29 cellular contexts compared by ENCODE assay signal in the genomic region with DNA sequence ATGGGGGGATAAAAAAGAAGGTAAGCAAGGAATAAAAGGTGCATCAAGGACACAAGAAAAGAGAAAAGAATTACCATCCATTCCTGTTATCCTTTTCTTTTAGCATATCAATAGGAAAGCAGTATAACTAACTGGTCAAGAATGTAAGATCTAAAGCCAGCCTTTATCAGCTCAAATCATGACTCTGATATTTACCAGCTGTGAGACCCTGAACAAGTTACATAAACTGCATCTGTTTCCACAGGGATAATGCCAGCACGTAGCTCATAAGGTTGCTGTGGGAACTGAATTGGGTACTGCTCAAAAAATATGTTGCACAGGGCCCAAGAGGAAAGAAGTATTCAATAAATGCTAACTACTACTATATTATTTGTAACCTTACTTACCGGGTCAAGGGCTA.
"Had no signal": no experiment of that assay in that cellular context is flagged by ENCODE, and none has a peak within 500 bp of the region (broad histone marks: within the 10 kb centered on the region; RNA-seq: fewer than 3 reads in every experiment).

No MANE protein-coding gene starts in this region.

- H3K79me2 ChIP-seq: hepatocyte, parathyroid adenoma had no signal

- H2AFZ ChIP-seq: hepatocyte, parathyroid adenoma had no signal

- H3K27ac ChIP-seq: brain microvascular endothelial cell, dorsolateral prefrontal cortex, foreskin keratinocyte, hepatocyte, parathyroid adenoma, right lobe of liver, skin epidermis, tibial artery, VCaP had no signal

- H3K9me3 Mint-ChIP-seq: activated CD8-positive, alpha-beta T cell treated with anti-CD3 and anti-CD28 coated beads for 36 hours; effector memory CD8-positive, alpha-beta T cell; immature natural killer cell; naive B cell; stimulated activated naive CD8-positive, alpha-beta T cell treated with anti-CD3 and anti-CD28 coated beads, Interleukin-15, Interleukin-2, amounts not matched to agents 100 ng/mL and 50 ng/mL, for 24 hours had no signal

- H3K4me1 ChIP-seq: foreskin keratinocyte, parathyroid adenoma, right lobe of liver had no signal

- H3K27ac Mint-ChIP-seq: activated CD4-positive, alpha-beta T cell treated with anti-CD3 and anti-CD28 coated beads, Interleukin-2, amount 10 ng/mL, durations not matched to agents 7 days and 5 days; activated CD8-positive, alpha-beta memory T cell treated with anti-CD3 and anti-CD28 coated beads, Interleukin-2, amount 10 ng/mL, durations not matched to agents 7 days and 5 days; activated CD8-positive, alpha-beta T cell treated with anti-CD3 and anti-CD28 coated beads for 36 hours; activated naive CD8-positive, alpha-beta T cell treated with anti-CD3 and anti-CD28 coated beads, Interleukin-2, amount 50 U/mL, for 24 hours; effector memory CD8-positive, alpha-beta T cell; immature natural killer cell; naive B cell; stimulated activated naive CD8-positive, alpha-beta T cell treated with anti-CD3 and anti-CD28 coated beads, Interleukin-15, Interleukin-2, amounts not matched to agents 100 ng/mL and 50 ng/mL, for 24 hours had no signal

- ATAC-seq: activated CD8-positive, alpha-beta memory T cell treated with anti-CD3 and anti-CD28 coated beads, Interleukin-2, amount 10 ng/mL, durations not matched to agents 7 days and 5 days; activated CD8-positive, alpha-beta T cell treated with anti-CD3 and anti-CD28 coated beads for 36 hours; activated naive CD8-positive, alpha-beta T cell treated with anti-CD3 and anti-CD28 coated beads, Interleukin-2, amount 50 U/mL, for 24 hours; effector memory CD8-positive, alpha-beta T cell; esophagus mucosa; foreskin keratinocyte; right lobe of liver had no signal

- H3K9ac ChIP-seq: parathyroid adenoma had no signal

- H3K27me3 Mint-ChIP-seq: activated CD4-positive, alpha-beta T cell treated with anti-CD3 and anti-CD28 coated beads, Interleukin-2, amount 10 ng/mL, durations not matched to agents 7 days and 5 days; activated CD8-positive, alpha-beta memory T cell treated with anti-CD3 and anti-CD28 coated beads, Interleukin-2, amount 10 ng/mL, durations not matched to agents 7 days and 5 days; activated CD8-positive, alpha-beta T cell treated with anti-CD3 and anti-CD28 coated beads for 36 hours; activated naive CD8-positive, alpha-beta T cell treated with anti-CD3 and anti-CD28 coated beads, Interleukin-2, amount 50 U/mL, for 24 hours; effector memory CD8-positive, alpha-beta T cell; naive B cell; stimulated activated naive CD8-positive, alpha-beta T cell treated with anti-CD3 and anti-CD28 coated beads, Interleukin-15, Interleukin-2, amounts not matched to agents 100 ng/mL and 50 ng/mL, for 24 hours had no signal

- H3K4me2 ChIP-seq: hepatocyte had no signal

- H3K36me3 ChIP-seq: brain microvascular endothelial cell, right lobe of liver, tibial artery had no signal

- FAIRE-seq: colon, endothelial cell of umbilical vein had no signal

- DNase-seq: activated CD4-positive, alpha-beta T cell treated with anti-CD3 and anti-CD28 coated beads, Interleukin-2, amount 10 ng/mL, durations not matched to agents 7 days and 5 days; activated CD4-positive, CD25-positive, alpha-beta regulatory T cell treated with anti-CD3 and anti-CD28 coated beads, Interleukin-2, amount 50 U/mL, for 72 hours; activated CD8-positive, alpha-beta memory T cell treated with anti-CD3 and anti-CD28 coated beads, Interleukin-2, amount 10 ng/mL, durations not matched to agents 7 days and 5 days; activated CD8-positive, alpha-beta T cell treated with anti-CD3 and anti-CD28 coated beads for 36 hours; activated gamma-delta T cell; activated naive CD4-positive, alpha-beta T cell treated with anti-CD3 and anti-CD28 coated beads, Interleukin-2, amount 50 U/mL, for 16 hours; activated naive CD8-positive, alpha-beta T cell treated with anti-CD3 and anti-CD28 coated beads, Interleukin-2, amount 50 U/mL, for 24 hours; activated T-cell treated with anti-CD3 and anti-CD28 coated beads for 4 hours; brain microvascular endothelial cell; central memory CD4-positive, alpha-beta T cell; dorsolateral prefrontal cortex; effector memory CD8-positive, alpha-beta T cell; foreskin keratinocyte; immature natural killer cell; mesenchymal stem cell; naive B cell; nucleus accumbens; right lobe of liver; stimulated activated CD4-positive, alpha-beta T cell treated with anti-CD3 and anti-CD28 coated beads, Interleukin-1b, Interleukin-23, amount 100 ng/mL, for 48 hours; substantia nigra; tibial artery had no signal

- H3K4me3 Mint-ChIP-seq: activated CD4-positive, alpha-beta T cell treated with anti-CD3 and anti-CD28 coated beads, Interleukin-2, amount 10 ng/mL, durations not matched to agents 7 days and 5 days; activated CD8-positive, alpha-beta memory T cell treated with anti-CD3 and anti-CD28 coated beads, Interleukin-2, amount 10 ng/mL, durations not matched to agents 7 days and 5 days; activated CD8-positive, alpha-beta T cell treated with anti-CD3 and anti-CD28 coated beads for 36 hours; activated naive CD8-positive, alpha-beta T cell treated with anti-CD3 and anti-CD28 coated beads, Interleukin-2, amount 50 U/mL, for 24 hours; effector memory CD8-positive, alpha-beta T cell; immature natural killer cell; naive B cell; stimulated activated naive CD8-positive, alpha-beta T cell treated with anti-CD3 and anti-CD28 coated beads, Interleukin-15, Interleukin-2, amounts not matched to agents 100 ng/mL and 50 ng/mL, for 24 hours had no signal

- H3K9me3 ChIP-seq: right lobe of liver, tibial artery had no signal

- H3K4me1 Mint-ChIP-seq: activated CD8-positive, alpha-beta memory T cell treated with anti-CD3 and anti-CD28 coated beads, Interleukin-2, amount 10 ng/mL, durations not matched to agents 7 days and 5 days; immature natural killer cell; naive B cell had no signal

- H3K4me3 ChIP-seq: dorsolateral prefrontal cortex, hepatocyte, right lobe of liver, skin epidermis, tibial artery had no signal

- H3K27me3 ChIP-seq: brain microvascular endothelial cell, dorsolateral prefrontal cortex, foreskin keratinocyte, hepatocyte, right lobe of liver, tibial artery had no signal

- H3K36me3 Mint-ChIP-seq: immature natural killer cell, naive B cell had no signal
